Comparison of ENCODE assay signal across 20 cellular contexts in genomic region chr4:105181259-105181658, GRCh38. TPM values are rescaled to one million over a fixed set of nuclear protein-coding genes. Genes with fewer than 3 reads are reported as not detected.
A peak's percentile ranks its signal among the peaks of the same experiment; 100 is the strongest.
DNase-seq lines count a peak whose midpoint lies in the region; ATAC-seq and TF ChIP-seq lines count a peak whose summit lies in the region.
"Had no signal": no experiment of that assay in that cellular context is flagged by ENCODE, and none has a peak within 500 bp of the region (broad histone marks: within the 10 kb centered on the region; RNA-seq: fewer than 3 reads in every experiment).

No MANE protein-coding gene starts in this region.

- no peak for DNase-seq in activated CD8-positive, alpha-beta T cell treated with anti-CD3 and anti-CD28 coated beads for 36 hours
- DNase-seq in activated CD8-positive, alpha-beta T cell treated with anti-CD3 and anti-CD28 coated beads, Interleukin-2, amount 10 ng/mL, durations not matched to agents 7 days and 5 days, result no peak
- DNase-seq in amniotic epithelial cell (ENCODE audit: low read depth), result peak; percentile 56
- DNase-seq in mesothelial cell of epicardium (ENCODE audit: low spot score in 2 of 2, unreplicated experiment in 2 of 2), result no peak
- no peak for DNase-seq in stimulated activated naive B cell treated with anti-CD40 and anti-IgM and Interleukin-4, amounts not matched to agents 10 μg/mL and 1 μg/mL and 100 μg/mL, for 72 hours
- no peak for DNase-seq in NCI-H1694 treated with DMSO at 0.1 percent for 48 hours (lab: John Stamatoyannopoulos, UW)
- DNase-seq in NOMO-1 treated with dmso at 0.1 percent for 144 hours (lab: John Stamatoyannopoulos, UW; ENCODE audit: unreplicated experiment), result no peak
- DNase-seq: activated CD4-positive, alpha-beta T cell treated with anti-CD3 and anti-CD28 coated beads, Interleukin-2, amount 50 U/mL, for 4 hours; activated T-cell treated with anti-CD3 and anti-CD28 coated beads, Interleukin-2, amount 50 U/mL, for 72 hours; central memory CD4-positive, alpha-beta T cell; cortex of kidney; esophagus squamous epithelium; foreskin melanocyte; KG1; NCI-H1092 treated with DMSO at 0.1 percent for 48 hours; NCI-H2029; T-cell; thyroid gland had no signal

- H3K4me1 Mint-ChIP-seq in activated CD8-positive, alpha-beta T cell treated with anti-CD3 and anti-CD28 coated beads for 36 hours (ENCODE audit: low read depth), result peaks cover 36% of the 10 kb centered on the region
- peaks cover 10% of the 10 kb centered on the region for H3K4me1 Mint-ChIP-seq in activated CD8-positive, alpha-beta T cell treated with anti-CD3 and anti-CD28 coated beads, Interleukin-2, amount 10 ng/mL, durations not matched to agents 7 days and 5 days (ENCODE audit: low read depth)
- peaks cover 17% of the 10 kb centered on the region for H3K4me1 Mint-ChIP-seq in mesothelial cell of epicardium
- peaks cover 17 to 47% of the 10 kb centered on the region in 2 donors for H3K4me1 Mint-ChIP-seq in stimulated activated naive B cell treated with anti-CD40 and anti-IgM and Interleukin-4, amounts not matched to agents 10 μg/mL and 1 μg/mL and 100 μg/mL, for 72 hours

- peaks cover 35% of the 10 kb centered on the region for H3K36me3 Mint-ChIP-seq in activated CD8-positive, alpha-beta T cell treated with anti-CD3 and anti-CD28 coated beads for 36 hours (ENCODE audit: low read depth)
- H3K36me3 Mint-ChIP-seq in activated CD8-positive, alpha-beta T cell treated with anti-CD3 and anti-CD28 coated beads, Interleukin-2, amount 10 ng/mL, durations not matched to agents 7 days and 5 days (ENCODE audit: low read depth), result peaks cover 30% of the 10 kb centered on the region
- peaks cover 13% of the 10 kb centered on the region for H3K36me3 Mint-ChIP-seq in mesothelial cell of epicardium
- H3K36me3 Mint-ChIP-seq in stimulated activated naive B cell treated with anti-CD40 and anti-IgM and Interleukin-4, amounts not matched to agents 10 μg/mL and 1 μg/mL and 100 μg/mL, for 72 hours, result peaks cover 23 to 39% of the 10 kb centered on the region in 2 donors

- intact Hi-C loops in activated CD8-positive, alpha-beta T cell treated with anti-CD3 and anti-CD28 coated beads for 36 hours (cut with micrococcal nuclease), result no loop called here

- H3K27me3 Mint-ChIP-seq in activated CD8-positive, alpha-beta T cell treated with anti-CD3 and anti-CD28 coated beads for 36 hours, result no peaks in the 10 kb centered on the region
- no peaks in the 10 kb centered on the region for H3K27me3 Mint-ChIP-seq in activated CD8-positive, alpha-beta T cell treated with anti-CD3 and anti-CD28 coated beads, Interleukin-2, amount 10 ng/mL, durations not matched to agents 7 days and 5 days (ENCODE audit: low read depth)
- H3K27me3 Mint-ChIP-seq in mesothelial cell of epicardium (ENCODE audit: low read depth), result no peaks in the 10 kb centered on the region
- H3K27me3 Mint-ChIP-seq in stimulated activated naive B cell treated with anti-CD40 and anti-IgM and Interleukin-4, amounts not matched to agents 10 μg/mL and 1 μg/mL and 100 μg/mL, for 72 hours, result no peaks in the 10 kb centered on the region
- H3K27me3 Mint-ChIP-seq: T-cell had no signal

- CTCF ChIA-PET in activated CD8-positive, alpha-beta T cell treated with anti-CD3 and anti-CD28 coated beads for 36 hours (lab: Charles Lee), result no interaction called here
- CTCF ChIA-PET in activated CD8-positive, alpha-beta T cell treated with anti-CD3 and anti-CD28 coated beads, Interleukin-2, amount 10 ng/mL, durations not matched to agents 7 days and 5 days (lab: Charles Lee), result no interaction called here

- ATAC-seq in activated CD8-positive, alpha-beta T cell treated with anti-CD3 and anti-CD28 coated beads for 36 hours, result no peak
- no peak for ATAC-seq in activated CD8-positive, alpha-beta T cell treated with anti-CD3 and anti-CD28 coated beads, Interleukin-2, amount 10 ng/mL, durations not matched to agents 7 days and 5 days
- no peak for ATAC-seq in stimulated activated naive B cell treated with anti-CD40 and anti-IgM and Interleukin-4, amounts not matched to agents 10 μg/mL and 1 μg/mL and 100 μg/mL, for 72 hours (replicated peaks)
- no peak for ATAC-seq in HG02642 (IDR thresholded peaks at IDR 0.05; ENCODE audit: poor library complexity, unreplicated experiment)
- ATAC-seq: activated T-cell treated with anti-CD3 and anti-CD28 coated beads, Interleukin-2, amount 50 U/mL, for 72 hours; sciatic nerve; T-cell had no signal

- POLR2A ChIA-PET in activated CD8-positive, alpha-beta T cell treated with anti-CD3 and anti-CD28 coated beads for 36 hours (lab: Charles Lee), result no interaction called here
- POLR2A ChIA-PET in activated CD8-positive, alpha-beta T cell treated with anti-CD3 and anti-CD28 coated beads, Interleukin-2, amount 10 ng/mL, durations not matched to agents 7 days and 5 days (lab: Charles Lee), result no interaction called here

- H3K27ac Mint-ChIP-seq in activated CD8-positive, alpha-beta T cell treated with anti-CD3 and anti-CD28 coated beads for 36 hours, result peak overlapping the region; percentile 12
- H3K27ac Mint-ChIP-seq in activated CD8-positive, alpha-beta T cell treated with anti-CD3 and anti-CD28 coated beads, Interleukin-2, amount 10 ng/mL, durations not matched to agents 7 days and 5 days, result no peak overlapping the region
- peak overlapping the region; percentile 3 for H3K27ac Mint-ChIP-seq in mesothelial cell of epicardium
- peak overlapping the region; percentile 42 for H3K27ac Mint-ChIP-seq in stimulated activated naive B cell treated with anti-CD40 and anti-IgM and Interleukin-4, amounts not matched to agents 10 μg/mL and 1 μg/mL and 100 μg/mL, for 72 hours
- H3K27ac Mint-ChIP-seq: activated T-cell treated with anti-CD3 and anti-CD28 coated beads, Interleukin-2, amount 50 U/mL, for 72 hours; T-cell had no signal

- H3K4me3 Mint-ChIP-seq in activated CD8-positive, alpha-beta T cell treated with anti-CD3 and anti-CD28 coated beads for 36 hours, result no peak overlapping the region
- H3K4me3 Mint-ChIP-seq in activated CD8-positive, alpha-beta T cell treated with anti-CD3 and anti-CD28 coated beads, Interleukin-2, amount 10 ng/mL, durations not matched to agents 7 days and 5 days, result no peak overlapping the region
- H3K4me3 Mint-ChIP-seq in mesothelial cell of epicardium, result no peak overlapping the region
- H3K4me3 Mint-ChIP-seq in stimulated activated naive B cell treated with anti-CD40 and anti-IgM and Interleukin-4, amounts not matched to agents 10 μg/mL and 1 μg/mL and 100 μg/mL, for 72 hours, result no peak overlapping the region
- H3K4me3 Mint-ChIP-seq: activated T-cell treated with anti-CD3 and anti-CD28 coated beads, Interleukin-2, amount 50 U/mL, for 72 hours; T-cell had no signal

- peaks cover 4% of the 10 kb centered on the region for H3K9me3 Mint-ChIP-seq in activated CD8-positive, alpha-beta T cell treated with anti-CD3 and anti-CD28 coated beads for 36 hours
- H3K9me3 Mint-ChIP-seq in activated CD8-positive, alpha-beta T cell treated with anti-CD3 and anti-CD28 coated beads, Interleukin-2, amount 10 ng/mL, durations not matched to agents 7 days and 5 days (ENCODE audit: insufficient read depth), result peaks cover 3% of the 10 kb centered on the region
- peaks cover 11% of the 10 kb centered on the region for H3K9me3 Mint-ChIP-seq in mesothelial cell of epicardium
- H3K9me3 Mint-ChIP-seq in stimulated activated naive B cell treated with anti-CD40 and anti-IgM and Interleukin-4, amounts not matched to agents 10 μg/mL and 1 μg/mL and 100 μg/mL, for 72 hours, result peaks cover 3 to 4% of the 10 kb centered on the region in 2 donors

- no peak for TF ChIP-seq CTCF in activated CD8-positive, alpha-beta T cell treated with anti-CD3 and anti-CD28 coated beads for 36 hours (IDR thresholded peaks at IDR 0.05)
- TF ChIP-seq CTCF in mesothelial cell of epicardium (IDR thresholded peaks at IDR 0.05; ENCODE audit: unreplicated experiment), result no peak

RNA-seq across cellular contexts. Expression of gene TET2, which starts 34.6 kb away (rescaled TPM):
- 10 to 100 TPM; 31.3 to 36.0 TPM for total RNA-seq in activated CD8-positive, alpha-beta T cell treated with anti-CD3 and anti-CD28 coated beads for 36 hours
- 10 to 100 TPM; 28.4 to 29.3 TPM for total RNA-seq in activated CD8-positive, alpha-beta T cell treated with anti-CD3 and anti-CD28 coated beads, Interleukin-2, amount 10 ng/mL, durations not matched to agents 7 days and 5 days
- 42.1 to 43.3 TPM (median 42.5 TPM) in 3 replicates for total RNA-seq in mesothelial cell of epicardium
